Comparison of ENCODE assay signal across 17 cellular contexts in the genomic region with DNA sequence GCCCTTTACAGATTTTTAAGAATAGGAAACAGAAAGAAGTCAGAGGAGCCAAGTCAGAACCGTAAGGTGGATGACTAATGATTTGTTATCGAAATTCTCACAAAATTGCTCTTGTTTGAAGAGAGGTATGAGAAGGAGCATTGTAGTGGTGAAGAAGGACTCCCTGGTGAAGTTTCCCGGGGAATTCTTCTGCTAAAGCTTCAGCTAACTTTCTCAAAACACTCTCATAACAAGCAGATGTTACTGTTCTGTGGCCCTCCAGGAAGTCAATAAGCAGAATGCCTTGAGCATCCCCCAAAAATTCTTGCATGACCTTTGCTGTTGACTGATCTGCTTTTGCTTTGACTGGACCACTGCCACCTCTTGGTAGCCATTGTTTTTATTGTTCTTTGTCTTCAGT.
DNase-seq lines count a peak whose midpoint lies in the region; ATAC-seq and TF ChIP-seq lines count a peak whose summit lies in the region.
"Had no signal": no experiment of that assay in that cellular context is flagged by ENCODE, and none has a peak within 500 bp of the region (broad histone marks: within the 10 kb centered on the region; RNA-seq: fewer than 3 reads in every experiment).

No MANE protein-coding gene starts in this region.

- intact Hi-C loops in stomach (cut with DNase I; ENCODE audit: low total_unique reads): no loop called here

- WGBS in stomach, 5 donors: 65 to 77% (median 71%) methylated on average over 3 of the region's 3 CpGs

- H3K4me3 ChIP-seq in SJSA1 (no peak overlapping the region), stomach (no peak overlapping the region)
- H3K4me3 ChIP-seq: BLaER1, esophagus squamous epithelium, spleen had no signal

- ATAC-seq in HG02588 (IDR thresholded peaks at IDR 0.05; ENCODE audit: unreplicated experiment): peak; percentile 58
- no peak for ATAC-seq in HG03439 (IDR thresholded peaks at IDR 0.05; ENCODE audit: unreplicated experiment)
- ATAC-seq: activated CD4-positive, alpha-beta T cell treated with anti-CD3 and anti-CD28 coated beads for 36 hours had no signal

- H3K4me1 ChIP-seq in SJSA1 (replicated peaks) (peaks cover 25% of the 10 kb centered on the region), stomach (no peaks in the 10 kb centered on the region)
- H3K4me1 ChIP-seq: BLaER1, spleen had no signal

- H3K27me3 ChIP-seq in SJSA1 (replicated peaks) (no peaks in the 10 kb centered on the region), stomach (no peaks in the 10 kb centered on the region)
- H3K27me3 ChIP-seq: BLaER1, esophagus squamous epithelium, spleen had no signal

- H3K9me3 ChIP-seq in SJSA1 (replicated peaks): no peaks in the 10 kb centered on the region
- H3K9me3 ChIP-seq in stomach: no peaks in the 10 kb centered on the region
- H3K9me3 ChIP-seq: BLaER1, esophagus squamous epithelium, spleen had no signal

- H3K36me3 ChIP-seq in SJSA1 (no peaks in the 10 kb centered on the region), stomach (no peaks in the 10 kb centered on the region)
- H3K36me3 ChIP-seq: BLaER1, esophagus squamous epithelium, spleen had no signal

- no peak for TF ChIP-seq CTCF in stomach (IDR thresholded peaks at IDR 0.05)

- H3K27ac ChIP-seq in SJSA1: peak overlapping the region; percentile 23; the same call in 1 of the 2 replicates
- no peak overlapping the region for H3K27ac ChIP-seq in stomach
- H3K27ac ChIP-seq: BLaER1, esophagus squamous epithelium, spleen had no signal

- no peak for TF ChIP-seq POLR2A in stomach (IDR thresholded peaks at IDR 0.05)

- TF ChIP-seq EP300 in stomach (IDR thresholded peaks at IDR 0.05): no peak

- peak; percentile 76 for DNase-seq in DMS114 treated with DMSO at 0.1 percent for 48 hours (lab: John Stamatoyannopoulos, UW; ENCODE audit: unreplicated experiment)
- peak in 1 of 2 experiments; percentile 41 for DNase-seq in SJSA1 (ENCODE audit: low read depth in 1 of 2, low spot score in 2 of 2)
- peak; percentile 77 for DNase-seq in iris pigment epithelial cell (ENCODE audit: low read depth)
- DNase-seq in stimulated activated CD4-positive, alpha-beta T cell treated with anti-CD3 and anti-CD28 coated beads, Interleukin-4, amount 100 ng/mL, for 1 hour: no peak
- DNase-seq in stomach: no peak
- no peak for DNase-seq in germinal center (ENCODE audit: low spot score)
- DNase-seq: activated CD4-positive, alpha-beta T cell treated with anti-CD3 and anti-CD28 coated beads for 36 hours; caudate nucleus; esophagus squamous epithelium; immature natural killer cell; naive B cell; NCI-H1417 treated with DMSO at 0.1 percent for 48 hours; NCI-H82; spleen had no signal

Comparison
In these comparisons a context has a peak if more than half of its experiments do, and no peak if none do; other contexts are left out.
1. DNase-seq: peak in DMS114 treated with DMSO at 0.1 percent for 48 hours (single experiment) and iris pigment epithelial cell (single experiment); none in stimulated activated CD4-positive, alpha-beta T cell treated with anti-CD3 and anti-CD28 coated beads, Interleukin-4, amount 100 ng/mL, for 1 hour (single experiment), stomach (single experiment) and germinal center (single experiment).